ENCODE assay signal across 16 cellular contexts in the genomic region with DNA sequence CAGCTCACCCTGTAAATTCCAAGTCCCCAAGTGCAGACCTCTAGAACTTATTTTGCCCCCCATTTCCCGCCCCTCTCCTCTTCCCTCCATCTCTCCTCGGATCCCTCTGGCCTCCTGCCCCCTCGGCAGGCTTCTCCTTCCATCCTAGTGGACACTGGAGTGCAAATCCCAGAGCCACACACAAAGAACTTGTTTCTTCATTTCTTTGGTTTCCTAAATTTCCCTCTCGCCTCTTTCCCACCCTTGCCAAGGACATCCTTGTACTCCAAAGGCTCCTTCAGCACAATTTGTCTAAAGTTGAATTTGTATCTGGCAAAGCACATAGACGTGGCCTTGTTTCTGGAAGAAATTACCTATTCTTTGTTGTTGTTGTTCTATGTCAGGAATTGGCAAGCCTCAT. TPM values are rescaled to one million over a fixed set of nuclear protein-coding genes. Genes with fewer than 3 reads are reported as not detected.
A peak's percentile ranks its signal among the peaks of the same experiment; 100 is the strongest.
DNase-seq lines count a peak whose midpoint lies in the region; ATAC-seq and TF ChIP-seq lines count a peak whose summit lies in the region.
"Had no signal": no experiment of that assay in that cellular context is flagged by ENCODE, and none has a peak within 500 bp of the region (broad histone marks: within the 10 kb centered on the region; RNA-seq: fewer than 3 reads in every experiment).

No MANE protein-coding gene starts in this region.

- H3K36me3 Mint-ChIP-seq in CD4-positive, alpha-beta T cell (ENCODE audit: low read depth), result no peaks in the 10 kb centered on the region
- H3K36me3 Mint-ChIP-seq: CD4-positive, alpha-beta memory T cell had no signal

- H3K9me3 ChIP-seq in BLaER1 treated with 17β-estradiol and CSF1 and Interleukin-3, amounts not matched to agents 10 nM and 100 nM (replicated peaks in 1 of 11), result peaks cover 0 to 1% (median 0%) of the 10 kb centered on the region in 11 experiments; a peak in 1 of 22 replicates
- no peaks in the 10 kb centered on the region for H3K9me3 ChIP-seq in CD4-positive, alpha-beta T cell (ENCODE audit: control insufficient read depth, low read length)
- no peaks in the 10 kb centered on the region for H3K9me3 ChIP-seq in OCI-LY7 (ENCODE audit: low read length)
- H3K9me3 ChIP-seq: A549 had no signal

- CTCF ChIA-PET in CD4-positive, alpha-beta T cell (lab: Charles Lee), result no interaction called here
- CTCF ChIA-PET in OCI-LY7 (lab: Charles Lee; ENCODE audit: unreplicated experiment), result no interaction called here

- peak overlapping the region in 8 of 11 experiments; percentile 36 to 68 (median 58); a peak in 14 of 22 replicates for H3K4me2 ChIP-seq in BLaER1 treated with 17β-estradiol and CSF1 and Interleukin-3, amounts not matched to agents 10 nM and 100 nM
- H3K4me2 ChIP-seq in OCI-LY7 (ENCODE audit: low read length), result no peak overlapping the region
- H3K4me2 ChIP-seq: A549 had no signal

- peak overlapping the region; percentile 13 for H3K4me3 Mint-ChIP-seq in CD4-positive, alpha-beta T cell
- H3K4me3 Mint-ChIP-seq: H9 had no signal

- intact Hi-C loops in CD4-positive, alpha-beta T cell (cut with DNase I, micrococcal nuclease), result loop anchor here in 1 of 2 experiments (1.0 kb wide), 2 partner anchors 20 to 26 kb away; no protein-coding TSS in a partner anchor
- intact Hi-C loops in sciatic nerve (cut with DNase I), result no loop called here
- intact Hi-C loops in OCI-LY7 (cut with micrococcal nuclease; ENCODE audit: unreplicated experiment), result no loop called here

- H3K9me2 ChIP-seq in OCI-LY7 (ENCODE audit: insufficient read depth, low read length), result no peaks in the 10 kb centered on the region

- peak overlapping the region; percentile 81 for H3K27ac Mint-ChIP-seq in CD4-positive, alpha-beta T cell

- H3K9ac ChIP-seq in BLaER1 treated with 17β-estradiol and CSF1 and Interleukin-3, amounts not matched to agents 10 nM and 100 nM, result no peak overlapping the region

- no peak for TF ChIP-seq CTCF in CD4-positive, alpha-beta T cell (IDR thresholded peaks at IDR 0.05)
- no peak for TF ChIP-seq CTCF in VCaP (conservative IDR thresholded peaks at IDR 0.05)
- no peak for TF ChIP-seq CTCF in OCI-LY7 (conservative IDR thresholded peaks at IDR 0.05; ENCODE audit: low read length)

- no peaks in the 10 kb centered on the region for H3K36me3 ChIP-seq in BLaER1 treated with 17β-estradiol and CSF1 and Interleukin-3, amounts not matched to agents 10 nM and 100 nM
- no peaks in the 10 kb centered on the region for H3K36me3 ChIP-seq in OCI-LY7 (ENCODE audit: insufficient read depth, low read length)

- no peaks in the 10 kb centered on the region for H3K27me3 ChIP-seq in BLaER1 treated with 17β-estradiol and CSF1 and Interleukin-3, amounts not matched to agents 10 nM and 100 nM
- no peaks in the 10 kb centered on the region for H3K27me3 ChIP-seq in CD4-positive, alpha-beta T cell (ENCODE audit: control insufficient read depth, insufficient read depth, low read length)

- no TSS peak for BruUV-seq in OCI-LY7 (replicated peaks; lab: Mats Ljungman, UMichigan)

- H3K4me3 ChIP-seq in BLaER1 treated with 17β-estradiol and CSF1 and Interleukin-3, amounts not matched to agents 10 nM and 100 nM, result no peak overlapping the region
- H3K4me3 ChIP-seq in OCI-LY7 (ENCODE audit: low read depth, low read length, poor library complexity, severe bottlenecking), result no peak overlapping the region
- H3K4me3 ChIP-seq: A549 had no signal

- no peaks in the 10 kb centered on the region for H3K9me3 Mint-ChIP-seq in CD4-positive, alpha-beta T cell
- H3K9me3 Mint-ChIP-seq: H9 had no signal

- no peak overlapping the region for H3K27ac ChIP-seq in BLaER1 treated with 17β-estradiol and CSF1 and Interleukin-3, amounts not matched to agents 10 nM and 100 nM
- no peak overlapping the region for H3K27ac ChIP-seq in CD4-positive, alpha-beta T cell (ENCODE audit: low read depth, low read length)
- peak overlapping the region; percentile 80; the same call in 1 of the 2 replicates for H3K27ac ChIP-seq in VCaP
- no peak overlapping the region for H3K27ac ChIP-seq in OCI-LY7 (ENCODE audit: low read depth, low read length, poor library complexity, severe bottlenecking)
- H3K27ac ChIP-seq: A549 had no signal

- H3K4me1 Mint-ChIP-seq in CD4-positive, alpha-beta T cell (ENCODE audit: low read depth), result peaks cover 28% of the 10 kb centered on the region

- no peak for DNase-seq in CD4-positive, alpha-beta T cell
- DNase-seq in sciatic nerve (ENCODE audit: low spot score) (no peak), NCI-H82 (lab: John Stamatoyannopoulos, UW) (no peak), NCI-H2171 treated with DMSO at 0.1 percent for 48 hours (lab: John Stamatoyannopoulos, UW) (no peak), OCI-LY7 (ENCODE audit: low spot score) (no peak)
- DNase-seq: COR-L47, DMS153, DMS79 treated with DMSO at 0.1 percent for 48 hours, EL, GOT3, H9, IMR-90 had no signal

- no peaks in the 10 kb centered on the region for H3K79me2 ChIP-seq in OCI-LY7 (ENCODE audit: insufficient read depth, low read depth, low read length)

- H2AFZ ChIP-seq in OCI-LY7 (ENCODE audit: low read length), result no peak overlapping the region

- H3K4me1 ChIP-seq in BLaER1 treated with 17β-estradiol and CSF1 and Interleukin-3, amounts not matched to agents 10 nM and 100 nM, result peaks cover 0 to 39% (median 19%) of the 10 kb centered on the region in 10 experiments; a peak in 15 of 20 replicates
- H3K4me1 ChIP-seq in OCI-LY7 (ENCODE audit: insufficient read depth, low read length, poor library complexity, severe bottlenecking), result peaks cover 25% of the 10 kb centered on the region
- H3K4me1 ChIP-seq: A549 had no signal

- POLR2A ChIA-PET in CD4-positive, alpha-beta T cell (lab: Charles Lee), result interaction anchor here (1.1 to 2.4 kb wide), 2 partner anchors 19 to 79 kb away, joined by 3 to 14 read pairs; a partner anchor contains a TSS
- POLR2A ChIA-PET in OCI-LY7 (lab: Charles Lee), result interaction anchor here (0.5 to 0.7 kb wide), 2 partner anchors 20 to 40 kb away, joined by 3 read pairs; no protein-coding TSS in a partner anchor

- no peaks in the 10 kb centered on the region for H3K27me3 Mint-ChIP-seq in CD4-positive, alpha-beta T cell

- no peaks in the 10 kb centered on the region; a peak in 1 of 22 replicates for H4K20me1 ChIP-seq in BLaER1 treated with 17β-estradiol and CSF1 and Interleukin-3, amounts not matched to agents 10 nM and 100 nM
- H4K20me1 ChIP-seq in OCI-LY7 (ENCODE audit: insufficient read depth, low read length), result no peaks in the 10 kb centered on the region

- no peak for ATAC-seq in CD4-positive, alpha-beta T cell (ENCODE audit: poor library complexity)
- ATAC-seq in sciatic nerve, result peak; percentile 57
- ATAC-seq: A549 had no signal

RNA-seq across cellular contexts. Expression of a gene that starts 17.5 kb away (rescaled TPM):
- under 1 TPM; 0.42 to 0.49 TPM for total RNA-seq in CD4-positive, alpha-beta T cell
- total RNA-seq in sciatic nerve, result not detected
- total RNA-seq in OCI-LY7 (2014; rRNA removed; shearing (Covaris generic)), result 6.6 and 12.3 TPM in 2 replicates
- 7.4 and 10.0 TPM in 2 replicates for total RNA-seq in OCI-LY7 (2022)
- total RNA-seq: H9, IMR-90 had no signal
